ENCODE assay signal across 14 cellular contexts in genomic region chr7:77403957-77404356, GRCh38.
"Had no signal": no experiment of that assay in that cellular context is flagged by ENCODE, and none has a peak within 500 bp of the region (broad histone marks: within the 10 kb centered on the region; RNA-seq: fewer than 3 reads in every experiment).

No MANE protein-coding gene starts in this region.

- H3K4me3 ChIP-seq: coronary artery, tibial artery had no signal

- DNase-seq: activated CD4-positive, alpha-beta T cell treated with anti-CD3 and anti-CD28 coated beads, Interleukin-2, amount 10 ng/mL, durations not matched to agents 7 days and 5 days; activated CD8-positive, alpha-beta memory T cell treated with anti-CD3 and anti-CD28 coated beads for 24 hours; activated gamma-delta T cell treated with Interleukin-2 at 50 U/mL for 16 hours; amniotic stem cell; effector CD8-positive, alpha-beta T cell; foreskin fibroblast; glutamatergic neuron; kidney glomerular epithelial cell; naive B cell; retina; tibial artery had no signal

- H3K4me1 ChIP-seq: tibial artery had no signal

- H3K27me3 ChIP-seq: tibial artery had no signal

- H3K9me3 ChIP-seq: tibial artery had no signal

- H3K36me3 ChIP-seq: tibial artery had no signal

- ATAC-seq: stimulated activated effector memory CD8-positive, alpha-beta T cell treated with anti-CD3 and anti-CD28 coated beads, Interleukin-12 subunit alpha, Interleukin-12 subunit beta, amount 100 ng/mL, for 72 hours had no signal

- H3K27ac ChIP-seq: coronary artery, tibial artery had no signal

- FAIRE-seq: endothelial cell of umbilical vein had no signal
